Comparison of ENCODE assay signal across 18 cellular contexts in genomic region chr7:90320418-90320800, GRCh38. TPM values are rescaled to one million over a fixed set of nuclear protein-coding genes. Genes with fewer than 3 reads are reported as not detected.
A peak's percentile ranks its signal among the peaks of the same experiment; 100 is the strongest.
DNase-seq lines count a peak whose midpoint lies in the region; ATAC-seq and TF ChIP-seq lines count a peak whose summit lies in the region.
"Had no signal": no experiment of that assay in that cellular context is flagged by ENCODE, and none has a peak within 500 bp of the region (broad histone marks: within the 10 kb centered on the region; RNA-seq: fewer than 3 reads in every experiment).

No MANE protein-coding gene starts in this region.

- H3K79me1 ChIP-seq in mesendoderm (ENCODE audit: low read length), result no peaks in the 10 kb centered on the region

- H3K9me3 Mint-ChIP-seq in GM23338, result no peaks in the 10 kb centered on the region
- H3K9me3 Mint-ChIP-seq: activated CD4-positive, alpha-beta memory T cell treated with anti-CD3 and anti-CD28 coated beads, Interleukin-2, amount 10 ng/mL, durations not matched to agents 7 days and 5 days; activated naive CD4-positive, alpha-beta T cell treated with anti-CD3 and anti-CD28 coated beads, Interleukin-2, amount 10 ng/mL, durations not matched to agents 7 days and 5 days; T-cell had no signal

- no peaks in the 10 kb centered on the region; the same call in 2 of the 3 replicates for H3K36me3 Mint-ChIP-seq in GM23338 (ENCODE audit: low read depth)
- H3K36me3 Mint-ChIP-seq: activated naive CD4-positive, alpha-beta T cell treated with anti-CD3 and anti-CD28 coated beads, Interleukin-2, amount 10 ng/mL, durations not matched to agents 7 days and 5 days; T-cell had no signal

- ATAC-seq in GM23338 (peak; percentile 14; the same call in 2 of the 3 replicates), GM21423 (IDR thresholded peaks at IDR 0.05; ENCODE audit: unreplicated experiment) (no peak)
- ATAC-seq: T-cell had no signal

- H3K27me3 ChIP-seq in ACC112 (ENCODE audit: insufficient read depth, low read length) (peaks cover 3% of the 10 kb centered on the region), GM23338 (ENCODE audit: insufficient read depth) (peaks cover 54% of the 10 kb centered on the region), brain microvascular endothelial cell (replicated peaks) (peaks cover 19% of the 10 kb centered on the region), mesendoderm (ENCODE audit: insufficient read depth, low read length, poor library complexity) (peaks cover 19% of the 10 kb centered on the region)

- H3F3A ChIP-seq in GM23338 (replicated peaks; ENCODE audit: low read depth), result no peaks in the 10 kb centered on the region

- no peak overlapping the region for H2AK5ac ChIP-seq in mesendoderm (ENCODE audit: low read length)

- H3K79me2 ChIP-seq in ACC112 (ENCODE audit: control insufficient read depth, insufficient read depth, low read length, unreplicated experiment) (no peaks in the 10 kb centered on the region), GM23338 (replicated peaks; ENCODE audit: insufficient read depth) (no peaks in the 10 kb centered on the region), mesendoderm (ENCODE audit: control insufficient read depth, insufficient read depth, low read length) (no peaks in the 10 kb centered on the region)

- H2BK120ac ChIP-seq in mesendoderm (ENCODE audit: low read depth, low read length), result no peak overlapping the region

- H3K27me3 Mint-ChIP-seq in GM23338 (ENCODE audit: insufficient read depth, low read depth, poor library complexity), result peaks cover 27% of the 10 kb centered on the region

- peak overlapping the region; percentile 76 for H3K4me3 Mint-ChIP-seq in GM23338
- H3K4me3 Mint-ChIP-seq: activated CD4-positive, alpha-beta memory T cell treated with anti-CD3 and anti-CD28 coated beads, Interleukin-2, amount 10 ng/mL, durations not matched to agents 7 days and 5 days; activated naive CD4-positive, alpha-beta T cell treated with anti-CD3 and anti-CD28 coated beads, Interleukin-2, amount 10 ng/mL, durations not matched to agents 7 days and 5 days had no signal

- H3K27ac ChIP-seq in ACC112 (ENCODE audit: low read depth, low read length) (no peak overlapping the region), GM23338 (ENCODE audit: low read depth) (no peak overlapping the region), brain microvascular endothelial cell (no peak overlapping the region), mesendoderm (ENCODE audit: low read depth, low read length) (no peak overlapping the region)
- H3K27ac ChIP-seq: C4-2B had no signal

- H2BK5ac ChIP-seq in mesendoderm (ENCODE audit: low read length), result no peak overlapping the region

- DNase-seq in GM23338 (ENCODE audit: low spot score) (no peak), brain microvascular endothelial cell (no peak), mesendoderm (no peak), NCI-H1930 (lab: John Stamatoyannopoulos, UW) (no peak), NCI-H1417 treated with DMSO at 0.1 percent for 48 hours (lab: John Stamatoyannopoulos, UW) (no peak), hippocampal formation (lab: John Stamatoyannopoulos, UW) (no peak)
- DNase-seq: activated CD4-positive, alpha-beta memory T cell treated with anti-CD3 and anti-CD28 coated beads, Interleukin-2, amount 10 ng/mL, durations not matched to agents 7 days and 5 days; activated naive CD4-positive, alpha-beta T cell treated with anti-CD3 and anti-CD28 coated beads, Interleukin-2, amount 10 ng/mL, durations not matched to agents 7 days and 5 days; foreskin melanocyte; Kasumi-1; NCI-H2081 treated with DMSO at 0.1 percent for 48 hours; stimulated activated CD4-positive, alpha-beta T cell treated with anti-CD3 and anti-CD28 coated beads, Interleukin-4, amount 100 ng/mL, for 24 hours; T-cell had no signal

- TF ChIP-seq CTCF in GM23338 (conservative IDR thresholded peaks at IDR 0.05; ENCODE audit: low read depth in 2 of 2), result no peak
- no peak for TF ChIP-seq CTCF in brain microvascular endothelial cell (IDR thresholded peaks at IDR 0.05; ENCODE audit: low read depth, low read length, missing control alignments)

- H3K36me3 ChIP-seq in ACC112 (ENCODE audit: insufficient read depth, low read length) (no peaks in the 10 kb centered on the region), GM23338 (ENCODE audit: insufficient read depth) (no peaks in the 10 kb centered on the region), brain microvascular endothelial cell (replicated peaks) (no peaks in the 10 kb centered on the region), mesendoderm (ENCODE audit: control insufficient read depth, insufficient read depth, low read length) (no peaks in the 10 kb centered on the region)

- no peak overlapping the region for H3K4ac ChIP-seq in mesendoderm (ENCODE audit: low read depth, low read length)

- no peak overlapping the region for H4K8ac ChIP-seq in mesendoderm (ENCODE audit: low read depth, low read length)

- H3K4me2 ChIP-seq in GM23338 (peak overlapping the region; percentile 77), mesendoderm (ENCODE audit: low read length) (peak overlapping the region; percentile 80)

- no CpG with 5 or more reads among the region's 7 CpGs for WGBS in mesendoderm (ENCODE audit: extremely low coverage, insufficient coverage, low lambda C conversion rate)

- no peak overlapping the region for H3K56ac ChIP-seq in mesendoderm (ENCODE audit: low read length)

- no peak overlapping the region for H2BK15ac ChIP-seq in mesendoderm (replicated peaks; ENCODE audit: low read depth)

- no peak overlapping the region for H3K23ac ChIP-seq in mesendoderm (ENCODE audit: low read length)

- H3K27ac Mint-ChIP-seq in GM23338, result no peak overlapping the region
- H3K27ac Mint-ChIP-seq: activated CD4-positive, alpha-beta memory T cell treated with anti-CD3 and anti-CD28 coated beads, Interleukin-2, amount 10 ng/mL, durations not matched to agents 7 days and 5 days; activated naive CD4-positive, alpha-beta T cell treated with anti-CD3 and anti-CD28 coated beads, Interleukin-2, amount 10 ng/mL, durations not matched to agents 7 days and 5 days; T-cell had no signal

- H3K18ac ChIP-seq in mesendoderm (ENCODE audit: low read length), result no peak overlapping the region

- no peak overlapping the region for H3K9ac ChIP-seq in mesendoderm (ENCODE audit: low read length)

- no peaks in the 10 kb centered on the region for H3K4me1 ChIP-seq in ACC112 (ENCODE audit: control insufficient read depth, insufficient read depth, low read length, unreplicated experiment)
- peaks cover 6% of the 10 kb centered on the region; the same call in 1 of the 2 replicates for H3K4me1 ChIP-seq in GM23338 (ENCODE audit: insufficient read depth)
- no peaks in the 10 kb centered on the region for H3K4me1 ChIP-seq in mesendoderm (ENCODE audit: control insufficient read depth, low read depth, low read length)

- no peaks in the 10 kb centered on the region for H3K9me2 ChIP-seq in GM23338 (ENCODE audit: insufficient read depth)

- no peak overlapping the region for H4K5ac ChIP-seq in mesendoderm (ENCODE audit: low read length)

- H4K20me1 ChIP-seq in GM23338 (replicated peaks; ENCODE audit: insufficient read depth), result no peaks in the 10 kb centered on the region

- peak overlapping the region; percentile 76 for H3K4me3 ChIP-seq in ACC112 (ENCODE audit: low read depth, low read length)
- peak overlapping the region; percentile 57 for H3K4me3 ChIP-seq in GM23338
- peak overlapping the region; percentile 53 for H3K4me3 ChIP-seq in brain microvascular endothelial cell (ENCODE audit: low read depth, low read length)
- H3K4me3 ChIP-seq in mesendoderm (ENCODE audit: low read length), result no peak overlapping the region

- in situ Hi-C loops in brain microvascular endothelial cell (cut with HindIII; ENCODE audit: low pct_ligation_motif_present, low sequenced_read_pairs), result no loop called here

- H2AFZ ChIP-seq in ACC112 (ENCODE audit: low read length, unreplicated experiment) (no peak overlapping the region), GM23338 (peak overlapping the region; percentile 83; the same call in 1 of the 2 replicates)

- peaks cover 6% of the 10 kb centered on the region for H3K4me1 Mint-ChIP-seq in GM23338

TF ChIP-seq in GM23338, 12 proteins besides CTCF, POLR2A, EP300 and RAD21 (continues in another document):
- TF ChIP-seq EZH2 (IDR thresholded peaks at IDR 0.05; ENCODE audit: low read depth, unreplicated experiment) (no peak), POLR2AphosphoS5 (IDR thresholded peaks at IDR 0.05; ENCODE audit: low read depth) (no peak), ETS1 (IDR thresholded peaks at IDR 0.05) (no peak), JUNB (IDR thresholded peaks at IDR 0.05; ENCODE audit: unreplicated experiment) (no peak)

RNA-seq across cellular contexts. Expression of gene FAM237B, which starts 0.7 kb away (rescaled TPM):
- 0.07 TPM in 1 of 2 replicates, not detected in the other for total RNA-seq in GM23338 (2014; rRNA removed; shearing (Covaris generic))
- 0.13 TPM in 1 of 2 replicates, not detected in the other for polyA plus RNA-seq in GM23338 (2016; fragmentation: Nextera tagmentation; extraction: Ambion mirVana)
- polyA plus RNA-seq in mesendoderm (2013, experiment 1 of 2), result not detected
- polyA plus RNA-seq in mesendoderm (2013, experiment 2 of 2), result not detected
- total RNA-seq: activated CD4-positive, alpha-beta memory T cell treated with anti-CD3 and anti-CD28 coated beads, Interleukin-2, amount 10 ng/mL, durations not matched to agents 7 days and 5 days; lung microvascular endothelial cell; pulmonary artery endothelial cell; T-cell had no signal

RNA-seq across cellular contexts. Expression of gene GTPBP10, which starts 26.1 kb away (rescaled TPM):
- 15.1 and 20.5 TPM in 2 replicates for total RNA-seq in GM23338 (2014; rRNA removed; shearing (Covaris generic))
- 17.9 and 23.0 TPM in 2 replicates for polyA plus RNA-seq in GM23338 (2016; fragmentation: Nextera tagmentation; extraction: Ambion mirVana)
- polyA plus RNA-seq in mesendoderm (2013, experiment 1 of 2), result 20.6 TPM
- 21.0 TPM for polyA plus RNA-seq in mesendoderm (2013, experiment 2 of 2)
